Comparison of ENCODE assay signal across 21 cellular contexts in genomic region chr18:12430137-12430990, GRCh38. TPM values are rescaled to one million over a fixed set of nuclear protein-coding genes. Genes with fewer than 3 reads are reported as not detected.
DNase-seq lines count a peak whose midpoint lies in the region; ATAC-seq, FAIRE-seq and TF ChIP-seq lines count a peak whose summit lies in the region.
"Had no signal": no experiment of that assay in that cellular context is flagged by ENCODE, and none has a peak within 500 bp of the region (broad histone marks: within the 10 kb centered on the region; RNA-seq: fewer than 3 reads in every experiment).

No MANE protein-coding gene starts in this region.

- 0 out of 2 replicates have a peak, but pooled peaks have one; percentile 23 for TF ChIP-seq POLR2A in K562 (conservative IDR thresholded peaks at IDR 0.05)

- peak; percentile 83 for FAIRE-seq in K562 (lab: Jason Lieb, UNC)
- peak; percentile 100 for FAIRE-seq in urothelium cell line (lab: Jason Lieb, UNC)
- FAIRE-seq: GM18507 had no signal

- DNase-seq in HEK293T (ENCODE audit: extremely low spot score) (no peak), K562 (ENCODE audit: extremely low read depth in 1 of 4, low spot score in 3 of 4) (no peak), mucosa of descending colon (no peak), urothelium cell line (ENCODE audit: low spot score) (no peak), SIG-M5 (lab: John Stamatoyannopoulos, UW) (no peak)
- DNase-seq: C1 segment of cervical spinal cord; CD4-positive, alpha-beta memory T cell; DMS 273 treated with DMSO at 0.1 percent for 48 hours; DMS79; EL; GDM1; MM.1S; NCI-H2029 treated with DMSO at 0.1 percent for 48 hours; NCI-H526 treated with DMSO at 0.1 percent for 48 hours; RPMI8226; SHP77; T-helper 1 cell had no signal

- intact Hi-C loops in K562 (cut with micrococcal nuclease), result no loop called here
- intact Hi-C loops in mucosa of descending colon (cut with DNase I, micrococcal nuclease), result no loop called here

- H3K9ac ChIP-seq in K562 (ENCODE audit: insufficient read depth in 1 of 2, low read depth in 2 of 2, low read length in 2 of 2), result no peak overlapping the region
- H3K9ac ChIP-seq: KMS-11 had no signal

- TF ChIP-seq CTCF in K562 (IDR thresholded peaks at IDR 0.05 in 2 of 3, conservative IDR thresholded peaks at IDR 0.05 in 1 of 3; ENCODE audit: insufficient read depth in 2 of 3, low read depth in 1 of 3, low read length in 3 of 3) (no peak), mucosa of descending colon (IDR thresholded peaks at IDR 0.05) (no peak)

- POLR2A ChIA-PET in HEK293T (lab: Yijun Ruan, JAX), result no interaction called here
- POLR2A ChIA-PET in K562 (lab: Yijun Ruan, JAX), result interaction anchor here (1.1 kb wide), 1 partner anchor 8 kb away, joined by 4 read pairs; no protein-coding TSS in a partner anchor

- H3K27ac ChIP-seq in K562 (ENCODE audit: extremely low read depth, low read depth, low read length), result no peak overlapping the region; the same call in 2 of the 3 replicates
- H3K27ac ChIP-seq: KMS-11 had no signal

- H3K9me3 ChIP-seq in K562 (replicated peaks; ENCODE audit: control insufficient read depth, insufficient read depth, low read depth, low read length), result no peaks in the 10 kb centered on the region; the same call in 1 of the 2 replicates
- no peaks in the 10 kb centered on the region for H3K9me3 ChIP-seq in mucosa of descending colon

- H3K4me1 ChIP-seq in K562 (replicated peaks in 1 of 2; ENCODE audit: control insufficient read depth in 2 of 2, insufficient read depth in 2 of 2, low read length in 2 of 2) (peaks cover 0 to 6% of the 10 kb centered on the region in 2 experiments; a peak in 1 of 5 replicates), mucosa of descending colon (ENCODE audit: low read depth) (no peaks in the 10 kb centered on the region)

- no peaks in the 10 kb centered on the region for H3K79me2 ChIP-seq in K562 (ENCODE audit: control insufficient read depth, insufficient read depth, low read length)

- no peak for TF ChIP-seq RAD21 in K562 (CRISPR knock-in tag; conservative IDR thresholded peaks at IDR 0.05 in 1 of 2, IDR thresholded peaks at IDR 0.05 in 1 of 2)

- no peaks in the 10 kb centered on the region for H4K20me1 ChIP-seq in K562 (replicated peaks; ENCODE audit: control insufficient read depth, insufficient read depth, low read length)

- no peak overlapping the region for H2AFZ ChIP-seq in K562 (ENCODE audit: low read depth, low read length)

- H3K9me1 ChIP-seq in K562 (ENCODE audit: control insufficient read depth, insufficient read depth, low read length), result no peaks in the 10 kb centered on the region

- no TSS peak for BruUV-seq in K562 (replicated peaks; lab: Mats Ljungman, UMichigan)

- no peak for TF ChIP-seq EP300 in K562 (IDR thresholded peaks at IDR 0.05; ENCODE audit: low read length)

- peaks cover 15% of the 10 kb centered on the region; the same call in 2 of the 3 replicates for H3K36me3 ChIP-seq in K562 (ENCODE audit: control insufficient read depth, insufficient read depth, low read length)
- no peaks in the 10 kb centered on the region for H3K36me3 ChIP-seq in mucosa of descending colon (ENCODE audit: low read depth)

- 84% methylated on average over 8 of the region's 8 CpGs for WGBS in K562 (ENCODE audit: insufficient coverage, low coverage, missing lambda C conversion rate)

- H3K4me3 ChIP-seq in K562, result no peak overlapping the region
- H3K4me3 ChIP-seq in mucosa of descending colon, result no peak overlapping the region

- in situ Hi-C loops in K562 (cut with MboI), result no loop called here

- no peak overlapping the region for H3K4me2 ChIP-seq in K562 (ENCODE audit: insufficient read depth, low read length)
- H3K4me2 ChIP-seq: KMS-11 had no signal

- H3K27me3 ChIP-seq in K562 (ENCODE audit: control insufficient read depth in 2 of 2, insufficient read depth in 2 of 2, low read length in 2 of 2), result no peaks in the 10 kb centered on the region

- CTCF ChIA-PET in HEK293T (lab: Yijun Ruan, JAX), result no interaction called here
- CTCF ChIA-PET in K562 (lab: Yijun Ruan, JAX; ENCODE audit: low intra/inter-chr PET ratio), result no interaction called here

- ATAC-seq in K562 (no peak), mucosa of descending colon (peak; percentile 8), GM18867 (IDR thresholded peaks at IDR 0.05; ENCODE audit: unreplicated experiment) (no peak), HG03196 (IDR thresholded peaks at IDR 0.05; ENCODE audit: unreplicated experiment) (no peak)

TF ChIP-seq in HEK293T, 16 proteins besides CTCF, POLR2A, EP300 and RAD21:
- peak; percentile 90 for TF ChIP-seq TARDBP (IDR thresholded peaks at IDR 0.05)
- TF ChIP-seq ELF4 (IDR thresholded peaks at IDR 0.05), result no peak
- no peak for TF ChIP-seq FOXK2 (IDR thresholded peaks at IDR 0.05)
- TF ChIP-seq, protein P1, sequence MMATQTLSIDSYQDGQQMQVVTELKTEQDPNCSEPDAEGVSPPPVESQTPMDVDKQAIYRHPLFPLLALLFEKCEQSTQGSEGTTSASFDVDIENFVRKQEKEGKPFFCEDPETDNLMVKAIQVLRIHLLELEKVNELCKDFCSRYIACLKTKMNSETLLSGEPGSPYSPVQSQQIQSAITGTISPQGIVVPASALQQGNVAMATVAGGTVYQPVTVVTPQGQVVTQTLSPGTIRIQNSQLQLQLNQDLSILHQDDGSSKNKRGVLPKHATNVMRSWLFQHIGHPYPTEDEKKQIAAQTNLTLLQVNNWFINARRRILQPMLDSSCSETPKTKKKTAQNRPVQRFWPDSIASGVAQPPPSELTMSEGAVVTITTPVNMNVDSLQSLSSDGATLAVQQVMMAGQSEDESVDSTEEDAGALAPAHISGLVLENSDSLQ (IDR thresholded peaks at IDR 0.05), result no peak
- TF ChIP-seq FOXA1 (IDR thresholded peaks at IDR 0.05), result no peak
- TF ChIP-seq SP1 (IDR thresholded peaks at IDR 0.05), result no peak
- TF ChIP-seq ARNT (IDR thresholded peaks at IDR 0.05), result no peak

TF ChIP-seq in K562, 482 proteins besides CTCF, POLR2A, EP300 and RAD21 (continues in another document):
- TF ChIP-seq, protein P2, sequence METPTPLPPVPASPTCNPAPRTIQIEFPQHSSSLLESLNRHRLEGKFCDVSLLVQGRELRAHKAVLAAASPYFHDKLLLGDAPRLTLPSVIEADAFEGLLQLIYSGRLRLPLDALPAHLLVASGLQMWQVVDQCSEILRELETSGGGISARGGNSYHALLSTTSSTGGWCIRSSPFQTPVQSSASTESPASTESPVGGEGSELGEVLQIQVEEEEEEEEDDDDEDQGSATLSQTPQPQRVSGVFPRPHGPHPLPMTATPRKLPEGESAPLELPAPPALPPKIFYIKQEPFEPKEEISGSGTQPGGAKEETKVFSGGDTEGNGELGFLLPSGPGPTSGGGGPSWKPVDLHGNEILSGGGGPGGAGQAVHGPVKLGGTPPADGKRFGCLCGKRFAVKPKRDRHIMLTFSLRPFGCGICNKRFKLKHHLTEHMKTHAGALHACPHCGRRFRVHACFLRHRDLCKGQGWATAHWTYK (CRISPR knock-in tag; IDR thresholded peaks at IDR 0.05), result no peak

RNA-seq across cellular contexts. Expression of gene PRELID3A, which starts 22.6 kb away (rescaled TPM):
- total RNA-seq in K562 (2011; cell fraction: chromatin; rRNA removed; ENCODE audit: low replicate concordance), result 32.0 and 35.2 TPM in 2 replicates
- 13.5 and 15.5 TPM in 2 replicates for total RNA-seq in K562 (2011; cell fraction: nucleolus; rRNA removed)
- 12.5 and 14.7 TPM in 2 replicates for total RNA-seq in K562 (2011; cell fraction: nucleoplasm; rRNA removed)
- total RNA-seq in K562 (2014; rRNA removed) (5.3 and 5.4 TPM in 2 replicates), K562 (2014; rRNA removed; fragmentation: Illumina TruSeq; extraction: Trizol) (5.4 and 5.8 TPM in 2 replicates), K562 (2015; rRNA removed; fragmentation: Illumina TruSeq; extraction: Trizol) (5.4 and 6.6 TPM in 2 replicates), K562 (2021) (4.8 and 7.3 TPM in 2 replicates), mucosa of descending colon (1 to 10 TPM; 2.8 to 8.0 (median 2.9) TPM)
- polyA plus RNA-seq in K562 (2011; rRNA removed) (5.7 and 6.2 TPM in 2 replicates), K562 (2014; fragmentation: Illumina TruSeq; extraction: Trizol) (5.1 and 5.4 TPM in 2 replicates), K562 (2014; fragmentation: Nextera tagmentation; extraction: Ambion mirVana) (under 1 TPM; 0.14 to 0.32 TPM), K562 (2014; rRNA removed) (7.8 and 14.3 TPM in 2 replicates)
- 3.5 and 4.1 TPM in 2 replicates for polyA plus RNA-seq in K562 (2011; cell fraction: cytosol; rRNA removed)
- polyA plus RNA-seq in K562 (2011; cell fraction: nucleus; rRNA removed), result 14.6 and 16.9 TPM in 2 replicates
- 5.3 and 5.4 TPM in 2 replicates for polyA plus RNA-seq in K562 (2012)
- polyA minus RNA-seq in K562 (2011; rRNA and poly(A)+ RNA removed), result 2.5 and 3.4 TPM in 2 replicates
- 1.8 and 2.6 TPM in 2 replicates for polyA minus RNA-seq in K562 (2011; cell fraction: cytosol; rRNA and poly(A)+ RNA removed)
- 3.0 and 5.0 TPM in 2 replicates for polyA minus RNA-seq in K562 (2011; cell fraction: nucleus; rRNA and poly(A)+ RNA removed)
- polyA plus RNA-seq: CD4-positive, alpha-beta memory T cell had no signal

RNA-seq across cellular contexts. Expression of gene AFG3L2, which starts 53.3 kb away (rescaled TPM):
- 77.0 and 155 TPM in 2 replicates for total RNA-seq in K562 (2011; cell fraction: chromatin; rRNA removed; ENCODE audit: low replicate concordance)
- total RNA-seq in K562 (2011; cell fraction: nucleolus; rRNA removed), result 51.5 and 52.8 TPM in 2 replicates
- 70.2 and 77.7 TPM in 2 replicates for total RNA-seq in K562 (2011; cell fraction: nucleoplasm; rRNA removed)
- total RNA-seq in K562 (2014; rRNA removed) (87.1 and 99.4 TPM in 2 replicates), K562 (2014; rRNA removed; fragmentation: Illumina TruSeq; extraction: Trizol) (109 and 115 TPM in 2 replicates), K562 (2015; rRNA removed; fragmentation: Illumina TruSeq; extraction: Trizol) (94.4 and 97.2 TPM in 2 replicates), K562 (2021) (86.4 and 96.5 TPM in 2 replicates), mucosa of descending colon (100 to 1,000 TPM in 1 of 3 donors, 10 to 100 TPM in 2; 68.5 to 104 (median 93.1) TPM)
- polyA plus RNA-seq in K562 (2011; rRNA removed) (61.3 and 82.2 TPM in 2 replicates), K562 (2014; fragmentation: Illumina TruSeq; extraction: Trizol) (79.0 and 84.0 TPM in 2 replicates), K562 (2014; fragmentation: Nextera tagmentation; extraction: Ambion mirVana) (10 to 100 TPM; 24.1 to 25.6 TPM), K562 (2014; rRNA removed) (76.8 and 80.5 TPM in 2 replicates)
- polyA plus RNA-seq in K562 (2011; cell fraction: cytosol; rRNA removed), result 33.6 and 43.6 TPM in 2 replicates
- 38.1 and 46.6 TPM in 2 replicates for polyA plus RNA-seq in K562 (2011; cell fraction: nucleus; rRNA removed)
- 47.9 and 71.2 TPM in 2 replicates for polyA plus RNA-seq in K562 (2012)
- 103 and 111 TPM in 2 replicates for polyA minus RNA-seq in K562 (2011; rRNA and poly(A)+ RNA removed)
- polyA minus RNA-seq in K562 (2011; cell fraction: cytosol; rRNA and poly(A)+ RNA removed), result 40.6 and 55.4 TPM in 2 replicates
- 30.3 and 46.5 TPM in 2 replicates for polyA minus RNA-seq in K562 (2011; cell fraction: nucleus; rRNA and poly(A)+ RNA removed)
